8 cellular contexts compared by ENCODE assay signal in genomic region chr1:243254233-243254926, GRCh38. TPM values are rescaled to one million over a fixed set of nuclear protein-coding genes. Genes with fewer than 3 reads are reported as not detected.
DNase-seq lines count a peak whose midpoint lies in the region; ATAC-seq lines count a peak whose summit lies in the region.

No MANE protein-coding gene starts in this region.

- ATAC-seq in GM18909 (IDR thresholded peaks at IDR 0.05; ENCODE audit: poor library complexity, unreplicated experiment) (peak; percentile 25), HG03354 (IDR thresholded peaks at IDR 0.05; ENCODE audit: poor library complexity, severe bottlenecking, unreplicated experiment) (peak; percentile 22), esophagus mucosa (peak; percentile 77)
- peak; percentile 20 to 22 for ATAC-seq in stimulated activated naive B cell treated with anti-CD40 and anti-IgM and Interleukin-4, amounts not matched to agents 10 μg/mL and 1 μg/mL and 100 μg/mL, for 72 hours (replicated peaks)

- H3K27ac ChIP-seq in ACC112 (ENCODE audit: low read depth, low read length) = peak overlapping the region; percentile 68

- DNase-seq in NOMO-1 (lab: John Stamatoyannopoulos, UW; ENCODE audit: unreplicated experiment in 2 of 2) (peak; percentile 48 to 54), myocyte (ENCODE audit: low read depth) (peak; percentile 78)
- DNase-seq in activated CD8-positive, alpha-beta memory T cell treated with anti-CD3 and anti-CD28 coated beads, Interleukin-2, amount 50 U/mL, for 48 hours = peak; percentile 83
- DNase-seq in stimulated activated naive B cell treated with anti-CD40 and anti-IgM and Interleukin-4, amounts not matched to agents 10 μg/mL and 1 μg/mL and 100 μg/mL, for 72 hours = peak; percentile 31

- H3K79me2 ChIP-seq in ACC112 (ENCODE audit: control insufficient read depth, insufficient read depth, low read length, unreplicated experiment) = peaks cover 86% of the 10 kb centered on the region

- no peaks in the 10 kb centered on the region for H3K27me3 ChIP-seq in ACC112 (ENCODE audit: insufficient read depth, low read length)

- H3K4me3 Mint-ChIP-seq in stimulated activated naive B cell treated with anti-CD40 and anti-IgM and Interleukin-4, amounts not matched to agents 10 μg/mL and 1 μg/mL and 100 μg/mL, for 72 hours = peak overlapping the region; percentile 93 to 99

- peaks cover 9 to 27% of the 10 kb centered on the region in 2 donors for H3K4me1 Mint-ChIP-seq in stimulated activated naive B cell treated with anti-CD40 and anti-IgM and Interleukin-4, amounts not matched to agents 10 μg/mL and 1 μg/mL and 100 μg/mL, for 72 hours

- H3K36me3 Mint-ChIP-seq in stimulated activated naive B cell treated with anti-CD40 and anti-IgM and Interleukin-4, amounts not matched to agents 10 μg/mL and 1 μg/mL and 100 μg/mL, for 72 hours = peaks cover 6% of the 10 kb centered on the region in 2 donors

- no peaks in the 10 kb centered on the region for H3K27me3 Mint-ChIP-seq in stimulated activated naive B cell treated with anti-CD40 and anti-IgM and Interleukin-4, amounts not matched to agents 10 μg/mL and 1 μg/mL and 100 μg/mL, for 72 hours

- H3K27ac Mint-ChIP-seq in stimulated activated naive B cell treated with anti-CD40 and anti-IgM and Interleukin-4, amounts not matched to agents 10 μg/mL and 1 μg/mL and 100 μg/mL, for 72 hours = peak overlapping the region; percentile 97

- H3K36me3 ChIP-seq in ACC112 (ENCODE audit: insufficient read depth, low read length) = no peaks in the 10 kb centered on the region

- H3K4me1 ChIP-seq in ACC112 (ENCODE audit: control insufficient read depth, insufficient read depth, low read length, unreplicated experiment) = peaks cover 27% of the 10 kb centered on the region

- no peak overlapping the region for H2AFZ ChIP-seq in ACC112 (ENCODE audit: low read length, unreplicated experiment)

- H3K9me3 Mint-ChIP-seq in stimulated activated naive B cell treated with anti-CD40 and anti-IgM and Interleukin-4, amounts not matched to agents 10 μg/mL and 1 μg/mL and 100 μg/mL, for 72 hours = no peaks in the 10 kb centered on the region

- H3K4me3 ChIP-seq in ACC112 (ENCODE audit: low read depth, low read length) = peak overlapping the region; percentile 98

RNA-seq across cellular contexts. Expression of gene CEP170, which starts 0.7 kb away (rescaled TPM):
- total RNA-seq in esophagus mucosa (15.4 TPM), myocyte (92.2 and 145 TPM in 2 replicates)
- polyA plus RNA-seq in myocyte (2012) = 26.8 TPM

RNA-seq across cellular contexts. Expression of gene SDCCAG8, which starts 1.5 kb away (rescaled TPM):
- total RNA-seq in esophagus mucosa (30.1 TPM), myocyte (29.4 and 30.9 TPM in 2 replicates)
- 20.1 TPM for polyA plus RNA-seq in myocyte (2012)

Comparison
In these comparisons a context has a peak if more than half of its experiments do, and no peak if none do; other contexts are left out.
1. Peak in every context shown above with its lines: DNase-seq, ATAC-seq, H3K4me3 ChIP-seq and H3K27ac ChIP-seq.
2. ATAC-seq: peak in every context shown above with its lines; median percentile 77 in esophagus mucosa; 25 in GM18909; 22 in HG03354; 21 in stimulated activated naive B cell treated with anti-CD40 and anti-IgM and Interleukin-4, amounts not matched to agents 10 μg/mL and 1 μg/mL and 100 μg/mL, for 72 hours.
3. DNase-seq: peak in every context shown above with its lines; median percentile 83 in activated CD8-positive, alpha-beta memory T cell treated with anti-CD3 and anti-CD28 coated beads, Interleukin-2, amount 50 U/mL, for 48 hours; 78 in myocyte; 51 in NOMO-1; 31 in stimulated activated naive B cell treated with anti-CD40 and anti-IgM and Interleukin-4, amounts not matched to agents 10 μg/mL and 1 μg/mL and 100 μg/mL, for 72 hours.